8 cellular contexts compared by ENCODE assay signal in the genomic region with DNA sequence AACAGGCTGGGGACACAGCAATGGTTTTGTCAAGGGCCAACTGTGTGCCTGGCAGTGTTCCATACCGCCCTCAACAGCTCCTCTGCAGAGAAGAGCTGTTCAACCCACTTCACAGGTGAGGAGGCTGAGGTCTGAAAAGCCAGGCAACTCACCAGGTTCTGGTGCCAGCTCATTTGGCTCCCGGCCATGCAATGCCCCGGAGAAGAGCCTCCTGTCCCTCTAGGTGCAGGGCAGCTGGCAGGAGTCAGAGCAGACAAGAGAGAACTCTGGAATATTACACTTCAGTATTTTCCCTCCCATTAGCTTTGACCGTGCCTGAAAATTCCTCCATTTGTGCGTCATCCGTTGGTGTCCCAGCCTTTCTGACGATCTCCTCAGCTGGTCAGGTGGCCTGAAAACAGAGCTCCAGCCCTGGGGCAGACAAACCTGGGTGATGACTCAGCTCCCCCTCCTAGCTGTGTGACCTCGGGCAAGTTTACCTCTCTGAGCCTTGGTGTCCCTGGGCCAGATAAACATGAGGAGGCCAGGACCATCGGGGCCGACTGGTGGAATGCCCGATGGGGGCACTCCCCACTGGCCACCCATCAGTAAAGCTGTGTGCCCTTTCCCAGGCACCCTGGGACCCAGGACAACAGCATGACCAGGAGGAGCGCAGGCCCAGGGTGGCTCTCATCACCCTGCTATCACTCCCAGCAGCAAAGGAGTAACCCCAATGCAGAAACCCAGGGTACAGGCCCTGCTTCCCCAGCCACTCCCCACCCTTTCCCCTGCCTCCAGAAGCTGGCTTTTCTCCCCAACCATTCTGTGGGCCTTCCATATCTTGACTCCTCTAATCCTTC. TPM values are rescaled to one million over a fixed set of nuclear protein-coding genes. Genes with fewer than 3 reads are reported as not detected.
DNase-seq lines count a peak whose midpoint lies in the region; ATAC-seq, FAIRE-seq and TF ChIP-seq lines count a peak whose summit lies in the region.

No MANE protein-coding gene starts in this region.

- H3K9ac ChIP-seq in NT2/D1 (ENCODE audit: insufficient read length, low read depth) (peak overlapping the region; percentile 74), mucosa of rectum (ENCODE audit: low read depth in 1 of 2, low read length in 2 of 2) (peak overlapping the region; percentile 56 to 95)

- FAIRE-seq in GM19239 (lab: Jason Lieb, UNC): no peak

- no peak for TF ChIP-seq CTCF in coronary artery (IDR thresholded peaks at IDR 0.05)

- peak overlapping the region; percentile 96 to 98 for H3K27ac ChIP-seq in coronary artery
- peak overlapping the region; percentile 88 to 95 for H3K27ac ChIP-seq in mucosa of rectum (ENCODE audit: low read depth in 2 of 2, low read length in 2 of 2)

- H3K27me3 ChIP-seq in NT2/D1 (ENCODE audit: insufficient read depth, insufficient read length) (no peaks in the 10 kb centered on the region), mucosa of rectum (ENCODE audit: control insufficient read depth in 2 of 2, insufficient read depth in 2 of 2, low read length in 2 of 2) (no peaks in the 10 kb centered on the region)

- in situ Hi-C loops in G401 (cut with HindIII; ENCODE audit: low sequenced_read_pairs): no loop called here

- H3K4me1 ChIP-seq in NT2/D1 (ENCODE audit: insufficient read depth, insufficient read length) (peaks cover 21% of the 10 kb centered on the region), mucosa of rectum (ENCODE audit: control insufficient read depth in 2 of 2, insufficient read depth in 2 of 2, low read length in 2 of 2) (peaks cover 44 to 49% of the 10 kb centered on the region in 2 donors)

- H3K4me3 ChIP-seq in NT2/D1 (ENCODE audit: insufficient read length, low read depth): peak overlapping the region; percentile 36
- H3K4me3 ChIP-seq in coronary artery: peak overlapping the region; percentile 85
- H3K4me3 ChIP-seq in mucosa of rectum (ENCODE audit: low read length in 2 of 2): peak overlapping the region; percentile 66 to 77

- H3K36me3 ChIP-seq in NT2/D1 (ENCODE audit: insufficient read depth, insufficient read length, low read length): no peaks in the 10 kb centered on the region
- H3K36me3 ChIP-seq in mucosa of rectum (ENCODE audit: control insufficient read depth in 2 of 2, insufficient read depth in 2 of 2, low read length in 2 of 2): no peaks in the 10 kb centered on the region

- peaks cover 6% of the 10 kb centered on the region; the same call in 1 of the 2 replicates for H3K9me3 ChIP-seq in NT2/D1 (ENCODE audit: insufficient read depth, low read length)
- H3K9me3 ChIP-seq in mucosa of rectum (ENCODE audit: control insufficient read depth in 2 of 2, low read length in 2 of 2): no peaks in the 10 kb centered on the region

- DNase-seq in G401 (ENCODE audit: low spot score): peak; percentile 66
- no peak for DNase-seq in NT2/D1 (ENCODE audit: low read depth, low spot score)
- DNase-seq in coronary artery (ENCODE audit: low spot score): no peak
- no peak for DNase-seq in RKO (ENCODE audit: low spot score)
- DNase-seq in GM19239 (ENCODE audit: insufficient read length, low spot score): no peak
- DNase-seq in T-helper 9 cell: no peak

- no peak for ATAC-seq in HG02678 (IDR thresholded peaks at IDR 0.05; ENCODE audit: unreplicated experiment)

RNA-seq across cellular contexts. Expression of gene C1QTNF6, which starts 9.6 kb away (rescaled TPM):
- 5.0 and 6.7 TPM in 2 replicates for total RNA-seq in G401 (2014; rRNA removed; shearing (Covaris generic))

RNA-seq across cellular contexts. Expression of gene SSTR3, which starts 14.6 kb away (rescaled TPM):
- total RNA-seq in G401 (2014; rRNA removed; shearing (Covaris generic)): not detected in 2 replicates

RNA-seq across cellular contexts. Expression of gene RAC2, which starts 46.4 kb away (rescaled TPM):
- not detected in 2 replicates for total RNA-seq in G401 (2014; rRNA removed; shearing (Covaris generic))

RNA-seq across cellular contexts. Expression of gene IL2RB, which starts 48.0 kb away (rescaled TPM):
- total RNA-seq in G401 (2014; rRNA removed; shearing (Covaris generic)): not detected in 2 replicates
